1 cellular context compared by ENCODE assay signal in the genomic region with DNA sequence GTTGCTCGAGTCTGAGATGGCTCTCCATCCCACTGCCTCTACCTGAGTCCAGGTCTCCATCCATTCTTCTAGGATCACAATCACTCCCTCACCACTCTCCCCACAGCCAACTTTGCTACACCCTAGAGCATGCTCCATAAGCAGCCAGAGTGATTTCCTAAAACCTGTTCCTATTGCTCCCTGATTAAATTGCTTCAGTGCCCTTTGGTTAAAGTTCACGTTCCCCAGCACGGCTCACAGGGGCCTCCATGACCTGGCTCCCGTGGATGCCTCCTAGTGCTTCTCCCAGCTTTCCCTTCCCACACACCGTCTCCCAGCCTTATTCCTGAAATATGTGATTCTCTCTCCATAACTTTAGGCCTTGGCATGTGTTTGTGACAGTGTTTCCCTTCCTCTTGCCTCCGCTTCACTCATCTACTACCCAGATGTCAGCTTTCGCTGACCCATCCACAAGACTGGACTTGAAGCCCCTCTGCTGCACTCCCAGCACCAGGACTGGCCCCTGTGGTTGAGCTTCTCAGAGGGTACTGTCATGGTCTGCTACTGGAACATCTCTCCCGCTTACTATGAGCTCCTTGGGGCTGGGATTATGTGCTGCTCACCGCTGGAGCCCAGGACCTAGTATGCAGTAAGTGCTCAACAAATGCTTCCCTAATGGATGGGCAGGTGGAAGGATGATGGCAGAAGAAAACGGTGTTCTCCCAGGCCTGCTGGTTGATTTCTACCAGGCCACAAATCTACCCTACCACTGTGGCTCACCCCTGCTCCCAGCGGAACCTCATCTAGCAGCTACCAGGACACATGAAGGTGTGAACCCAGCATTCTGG.
TF ChIP-seq lines count a peak whose summit lies in the region.

No MANE protein-coding gene starts in this region.

TF ChIP-seq in WTC11, 78 proteins besides CTCF, POLR2A, EP300 and RAD21 (continued from another document):
- TF ChIP-seq, protein P1, sequence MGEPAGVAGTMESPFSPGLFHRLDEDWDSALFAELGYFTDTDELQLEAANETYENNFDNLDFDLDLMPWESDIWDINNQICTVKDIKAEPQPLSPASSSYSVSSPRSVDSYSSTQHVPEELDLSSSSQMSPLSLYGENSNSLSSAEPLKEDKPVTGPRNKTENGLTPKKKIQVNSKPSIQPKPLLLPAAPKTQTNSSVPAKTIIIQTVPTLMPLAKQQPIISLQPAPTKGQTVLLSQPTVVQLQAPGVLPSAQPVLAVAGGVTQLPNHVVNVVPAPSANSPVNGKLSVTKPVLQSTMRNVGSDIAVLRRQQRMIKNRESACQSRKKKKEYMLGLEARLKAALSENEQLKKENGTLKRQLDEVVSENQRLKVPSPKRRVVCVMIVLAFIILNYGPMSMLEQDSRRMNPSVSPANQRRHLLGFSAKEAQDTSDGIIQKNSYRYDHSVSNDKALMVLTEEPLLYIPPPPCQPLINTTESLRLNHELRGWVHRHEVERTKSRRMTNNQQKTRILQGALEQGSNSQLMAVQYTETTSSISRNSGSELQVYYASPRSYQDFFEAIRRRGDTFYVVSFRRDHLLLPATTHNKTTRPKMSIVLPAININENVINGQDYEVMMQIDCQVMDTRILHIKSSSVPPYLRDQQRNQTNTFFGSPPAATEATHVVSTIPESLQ (CRISPR knock-in tag; IDR thresholded peaks at IDR 0.05) = no peak
- TF ChIP-seq, protein P2, sequence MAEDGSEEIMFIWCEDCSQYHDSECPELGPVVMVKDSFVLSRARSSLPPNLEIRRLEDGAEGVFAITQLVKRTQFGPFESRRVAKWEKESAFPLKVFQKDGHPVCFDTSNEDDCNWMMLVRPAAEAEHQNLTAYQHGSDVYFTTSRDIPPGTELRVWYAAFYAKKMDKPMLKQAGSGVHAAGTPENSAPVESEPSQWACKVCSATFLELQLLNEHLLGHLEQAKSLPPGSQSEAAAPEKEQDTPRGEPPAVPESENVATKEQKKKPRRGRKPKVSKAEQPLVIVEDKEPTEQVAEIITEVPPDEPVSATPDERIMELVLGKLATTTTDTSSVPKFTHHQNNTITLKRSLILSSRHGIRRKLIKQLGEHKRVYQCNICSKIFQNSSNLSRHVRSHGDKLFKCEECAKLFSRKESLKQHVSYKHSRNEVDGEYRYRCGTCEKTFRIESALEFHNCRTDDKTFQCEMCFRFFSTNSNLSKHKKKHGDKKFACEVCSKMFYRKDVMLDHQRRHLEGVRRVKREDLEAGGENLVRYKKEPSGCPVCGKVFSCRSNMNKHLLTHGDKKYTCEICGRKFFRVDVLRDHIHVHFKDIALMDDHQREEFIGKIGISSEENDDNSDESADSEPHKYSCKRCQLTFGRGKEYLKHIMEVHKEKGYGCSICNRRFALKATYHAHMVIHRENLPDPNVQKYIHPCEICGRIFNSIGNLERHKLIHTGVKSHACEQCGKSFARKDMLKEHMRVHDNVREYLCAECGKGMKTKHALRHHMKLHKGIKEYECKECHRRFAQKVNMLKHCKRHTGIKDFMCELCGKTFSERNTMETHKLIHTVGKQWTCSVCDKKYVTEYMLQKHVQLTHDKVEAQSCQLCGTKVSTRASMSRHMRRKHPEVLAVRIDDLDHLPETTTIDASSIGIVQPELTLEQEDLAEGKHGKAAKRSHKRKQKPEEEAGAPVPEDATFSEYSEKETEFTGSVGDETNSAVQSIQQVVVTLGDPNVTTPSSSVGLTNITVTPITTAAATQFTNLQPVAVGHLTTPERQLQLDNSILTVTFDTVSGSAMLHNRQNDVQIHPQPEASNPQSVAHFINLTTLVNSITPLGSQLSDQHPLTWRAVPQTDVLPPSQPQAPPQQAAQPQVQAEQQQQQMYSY (CRISPR knock-in tag; IDR thresholded peaks at IDR 0.05) = no peak
- TF ChIP-seq ZBTB21 (CRISPR knock-in tag; IDR thresholded peaks at IDR 0.05; ENCODE audit: borderline replicate concordance) = no peak
- TF ChIP-seq, protein P3, sequence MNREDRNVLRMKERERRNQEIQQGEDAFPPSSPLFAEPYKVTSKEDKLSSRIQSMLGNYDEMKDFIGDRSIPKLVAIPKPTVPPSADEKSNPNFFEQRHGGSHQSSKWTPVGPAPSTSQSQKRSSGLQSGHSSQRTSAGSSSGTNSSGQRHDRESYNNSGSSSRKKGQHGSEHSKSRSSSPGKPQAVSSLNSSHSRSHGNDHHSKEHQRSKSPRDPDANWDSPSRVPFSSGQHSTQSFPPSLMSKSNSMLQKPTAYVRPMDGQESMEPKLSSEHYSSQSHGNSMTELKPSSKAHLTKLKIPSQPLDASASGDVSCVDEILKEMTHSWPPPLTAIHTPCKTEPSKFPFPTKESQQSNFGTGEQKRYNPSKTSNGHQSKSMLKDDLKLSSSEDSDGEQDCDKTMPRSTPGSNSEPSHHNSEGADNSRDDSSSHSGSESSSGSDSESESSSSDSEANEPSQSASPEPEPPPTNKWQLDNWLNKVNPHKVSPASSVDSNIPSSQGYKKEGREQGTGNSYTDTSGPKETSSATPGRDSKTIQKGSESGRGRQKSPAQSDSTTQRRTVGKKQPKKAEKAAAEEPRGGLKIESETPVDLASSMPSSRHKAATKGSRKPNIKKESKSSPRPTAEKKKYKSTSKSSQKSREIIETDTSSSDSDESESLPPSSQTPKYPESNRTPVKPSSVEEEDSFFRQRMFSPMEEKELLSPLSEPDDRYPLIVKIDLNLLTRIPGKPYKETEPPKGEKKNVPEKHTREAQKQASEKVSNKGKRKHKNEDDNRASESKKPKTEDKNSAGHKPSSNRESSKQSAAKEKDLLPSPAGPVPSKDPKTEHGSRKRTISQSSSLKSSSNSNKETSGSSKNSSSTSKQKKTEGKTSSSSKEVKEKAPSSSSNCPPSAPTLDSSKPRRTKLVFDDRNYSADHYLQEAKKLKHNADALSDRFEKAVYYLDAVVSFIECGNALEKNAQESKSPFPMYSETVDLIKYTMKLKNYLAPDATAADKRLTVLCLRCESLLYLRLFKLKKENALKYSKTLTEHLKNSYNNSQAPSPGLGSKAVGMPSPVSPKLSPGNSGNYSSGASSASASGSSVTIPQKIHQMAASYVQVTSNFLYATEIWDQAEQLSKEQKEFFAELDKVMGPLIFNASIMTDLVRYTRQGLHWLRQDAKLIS (CRISPR knock-in tag; IDR thresholded peaks at IDR 0.05; ENCODE audit: borderline replicate concordance) = no peak
- TF ChIP-seq, protein P4, sequence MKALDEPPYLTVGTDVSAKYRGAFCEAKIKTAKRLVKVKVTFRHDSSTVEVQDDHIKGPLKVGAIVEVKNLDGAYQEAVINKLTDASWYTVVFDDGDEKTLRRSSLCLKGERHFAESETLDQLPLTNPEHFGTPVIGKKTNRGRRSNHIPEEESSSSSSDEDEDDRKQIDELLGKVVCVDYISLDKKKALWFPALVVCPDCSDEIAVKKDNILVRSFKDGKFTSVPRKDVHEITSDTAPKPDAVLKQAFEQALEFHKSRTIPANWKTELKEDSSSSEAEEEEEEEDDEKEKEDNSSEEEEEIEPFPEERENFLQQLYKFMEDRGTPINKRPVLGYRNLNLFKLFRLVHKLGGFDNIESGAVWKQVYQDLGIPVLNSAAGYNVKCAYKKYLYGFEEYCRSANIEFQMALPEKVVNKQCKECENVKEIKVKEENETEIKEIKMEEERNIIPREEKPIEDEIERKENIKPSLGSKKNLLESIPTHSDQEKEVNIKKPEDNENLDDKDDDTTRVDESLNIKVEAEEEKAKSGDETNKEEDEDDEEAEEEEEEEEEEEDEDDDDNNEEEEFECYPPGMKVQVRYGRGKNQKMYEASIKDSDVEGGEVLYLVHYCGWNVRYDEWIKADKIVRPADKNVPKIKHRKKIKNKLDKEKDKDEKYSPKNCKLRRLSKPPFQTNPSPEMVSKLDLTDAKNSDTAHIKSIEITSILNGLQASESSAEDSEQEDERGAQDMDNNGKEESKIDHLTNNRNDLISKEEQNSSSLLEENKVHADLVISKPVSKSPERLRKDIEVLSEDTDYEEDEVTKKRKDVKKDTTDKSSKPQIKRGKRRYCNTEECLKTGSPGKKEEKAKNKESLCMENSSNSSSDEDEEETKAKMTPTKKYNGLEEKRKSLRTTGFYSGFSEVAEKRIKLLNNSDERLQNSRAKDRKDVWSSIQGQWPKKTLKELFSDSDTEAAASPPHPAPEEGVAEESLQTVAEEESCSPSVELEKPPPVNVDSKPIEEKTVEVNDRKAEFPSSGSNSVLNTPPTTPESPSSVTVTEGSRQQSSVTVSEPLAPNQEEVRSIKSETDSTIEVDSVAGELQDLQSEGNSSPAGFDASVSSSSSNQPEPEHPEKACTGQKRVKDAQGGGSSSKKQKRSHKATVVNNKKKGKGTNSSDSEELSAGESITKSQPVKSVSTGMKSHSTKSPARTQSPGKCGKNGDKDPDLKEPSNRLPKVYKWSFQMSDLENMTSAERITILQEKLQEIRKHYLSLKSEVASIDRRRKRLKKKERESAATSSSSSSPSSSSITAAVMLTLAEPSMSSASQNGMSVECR (CRISPR knock-in tag; IDR thresholded peaks at IDR 0.05; ENCODE audit: borderline replicate concordance) = no peak
- TF ChIP-seq SOX15 (CRISPR knock-in tag; IDR thresholded peaks at IDR 0.05) = no peak
- TF ChIP-seq RORB (CRISPR knock-in tag; IDR thresholded peaks at IDR 0.05) = no peak
- TF ChIP-seq, protein P5, sequence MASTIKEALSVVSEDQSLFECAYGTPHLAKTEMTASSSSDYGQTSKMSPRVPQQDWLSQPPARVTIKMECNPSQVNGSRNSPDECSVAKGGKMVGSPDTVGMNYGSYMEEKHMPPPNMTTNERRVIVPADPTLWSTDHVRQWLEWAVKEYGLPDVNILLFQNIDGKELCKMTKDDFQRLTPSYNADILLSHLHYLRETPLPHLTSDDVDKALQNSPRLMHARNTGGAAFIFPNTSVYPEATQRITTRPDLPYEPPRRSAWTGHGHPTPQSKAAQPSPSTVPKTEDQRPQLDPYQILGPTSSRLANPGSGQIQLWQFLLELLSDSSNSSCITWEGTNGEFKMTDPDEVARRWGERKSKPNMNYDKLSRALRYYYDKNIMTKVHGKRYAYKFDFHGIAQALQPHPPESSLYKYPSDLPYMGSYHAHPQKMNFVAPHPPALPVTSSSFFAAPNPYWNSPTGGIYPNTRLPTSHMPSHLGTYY (CRISPR knock-in tag; IDR thresholded peaks at IDR 0.05) = no peak
- no peak for TF ChIP-seq NFYB (CRISPR knock-in tag; conservative IDR thresholded peaks at IDR 0.05; ENCODE audit: low read depth)
- TF ChIP-seq ZNF317 (CRISPR knock-in tag; IDR thresholded peaks at IDR 0.05; ENCODE audit: borderline replicate concordance, low read depth) = no peak
- TF ChIP-seq MXD4 (CRISPR knock-in tag; IDR thresholded peaks at IDR 0.05; ENCODE audit: borderline replicate concordance) = no peak
- no peak for TF ChIP-seq OVOL2 (CRISPR knock-in tag; IDR thresholded peaks at IDR 0.05; ENCODE audit: borderline replicate concordance)
TF ChIP-seq in WTC11: peak in this region for 0.
